Comparison of ENCODE assay signal across 8 cellular contexts in genomic region chr11:22244986-22245592, GRCh38. TPM values are rescaled to one million over a fixed set of nuclear protein-coding genes. Genes with fewer than 3 reads are reported as not detected.
DNase-seq lines count a peak whose midpoint lies in the region; ATAC-seq and TF ChIP-seq lines count a peak whose summit lies in the region.

No MANE protein-coding gene starts in this region.

- H3K9me3 ChIP-seq in Peyer's patch (no peaks in the 10 kb centered on the region), left lung (no peaks in the 10 kb centered on the region), testis (no peaks in the 10 kb centered on the region)

- WGBS in testis, 2 donors = 19 to 27% methylated on average over 4 of the region's 4 CpGs

- intact Hi-C loops in left lung (cut with DNase I) (no loop called here), testis (cut with DNase I; ENCODE audit: low total_unique reads) (no loop called here)

- no peaks in the 10 kb centered on the region for H3K36me3 ChIP-seq in Peyer's patch
- H3K36me3 ChIP-seq in left lung = no peaks in the 10 kb centered on the region
- H3K36me3 ChIP-seq in testis (ENCODE audit: low read depth, missing control alignments) = no peaks in the 10 kb centered on the region

- no peak overlapping the region for H3K4me3 ChIP-seq in Peyer's patch
- no peak overlapping the region for H3K4me3 ChIP-seq in choroid plexus epithelial cell (ENCODE audit: low read depth, low read length)
- H3K4me3 ChIP-seq in left lung = no peak overlapping the region
- H3K4me3 ChIP-seq in testis = no peak overlapping the region

- no peaks in the 10 kb centered on the region for H3K4me1 ChIP-seq in Peyer's patch
- H3K4me1 ChIP-seq in left lung = no peaks in the 10 kb centered on the region
- H3K4me1 ChIP-seq in testis = no peaks in the 10 kb centered on the region

- ATAC-seq in activated CD4-positive, CD25-positive, alpha-beta regulatory T cell treated with anti-CD3 and anti-CD28 coated beads, Interleukin-2, amount 50 U/mL, for 24 hours = peak; percentile 38 to 44
- ATAC-seq in GM21576 (IDR thresholded peaks at IDR 0.05; ENCODE audit: unreplicated experiment) (peak; percentile 96), left lung (peak; percentile 94)

- H3K27ac ChIP-seq in Peyer's patch (no peak overlapping the region), left lung (no peak overlapping the region), testis (no peak overlapping the region)

- H3K27me3 ChIP-seq in Peyer's patch (no peaks in the 10 kb centered on the region), left lung (no peaks in the 10 kb centered on the region), testis (no peaks in the 10 kb centered on the region)

- DNase-seq in activated CD4-positive, CD25-positive, alpha-beta regulatory T cell (lab: John Stamatoyannopoulos, UW) = no peak
- DNase-seq in HS-27A (ENCODE audit: low read depth) (peak; percentile 5), Peyer's patch (peak in 1 of 3 donors; percentile 46), choroid plexus epithelial cell (ENCODE audit: low read depth) (peak; percentile 59), left lung (peak in 1 of 2 donors; percentile 38), testis (peak; percentile 64)

- TF ChIP-seq CTCF in Peyer's patch (IDR thresholded peaks at IDR 0.05) (peak in 4 of 6 experiments; percentile 43 to 57 (median 57)), choroid plexus epithelial cell (conservative IDR thresholded peaks at IDR 0.05; ENCODE audit: low read depth, low read length) (peak; percentile 79), left lung (IDR thresholded peaks at IDR 0.05) (peak; percentile 44 to 70), testis (IDR thresholded peaks at IDR 0.05) (peak in 2 of 3 experiments; percentile 42 to 59)

- no peak for TF ChIP-seq POLR2A in Peyer's patch (IDR thresholded peaks at IDR 0.05)
- TF ChIP-seq POLR2A in testis (IDR thresholded peaks at IDR 0.05) = no peak

RNA-seq across cellular contexts. Expression of gene ANO5, which starts 52.2 kb away (rescaled TPM):
- total RNA-seq in Peyer's patch (10 to 100 TPM in 1 of 4 donors, 1 to 10 TPM in 3; 3.3 to 12.6 (median 6.5) TPM), left lung (1 to 10 TPM; 2.8 to 4.6 TPM), testis (1 to 10 TPM; 4.8 to 7.1 TPM)
- polyA plus RNA-seq in testis (ENCODE audit: insufficient read depth, low read depth, low replicate concordance) = 5.8 TPM

Comparison
In these comparisons a context has a peak if more than half of its experiments do, and no peak if none do; other contexts are left out.
1. ATAC-seq: peak in every context shown above with its lines; median percentile 96 in GM21576; 94 in left lung; 41 in activated CD4-positive, CD25-positive, alpha-beta regulatory T cell treated with anti-CD3 and anti-CD28 coated beads, Interleukin-2, amount 50 U/mL, for 24 hours.
2. DNase-seq: peak in HS-27A (single experiment), choroid plexus epithelial cell (single experiment) and testis (single experiment); none in activated CD4-positive, CD25-positive, alpha-beta regulatory T cell (0 of 4).
3. Peak in every context shown above with its lines, with median percentiles within 50 percentile points of each other: CTCF ChIP-seq.